ENCODE assay signal across 1 cellular context in genomic region chr20:62182469-62183425, GRCh38.
A peak's percentile ranks its signal among the peaks of the same experiment; 100 is the strongest.
TF ChIP-seq lines count a peak whose summit lies in the region.

A gene with protein sequence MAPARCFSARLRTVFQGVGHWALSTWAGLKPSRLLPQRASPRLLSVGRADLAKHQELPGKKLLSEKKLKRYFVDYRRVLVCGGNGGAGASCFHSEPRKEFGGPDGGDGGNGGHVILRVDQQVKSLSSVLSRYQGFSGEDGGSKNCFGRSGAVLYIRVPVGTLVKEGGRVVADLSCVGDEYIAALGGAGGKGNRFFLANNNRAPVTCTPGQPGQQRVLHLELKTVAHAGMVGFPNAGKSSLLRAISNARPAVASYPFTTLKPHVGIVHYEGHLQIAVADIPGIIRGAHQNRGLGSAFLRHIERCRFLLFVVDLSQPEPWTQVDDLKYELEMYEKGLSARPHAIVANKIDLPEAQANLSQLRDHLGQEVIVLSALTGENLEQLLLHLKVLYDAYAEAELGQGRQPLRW (plus strand): TSS chr20:62183028. CDS start chr20:62193421, 10,393 bp downstream.

TF ChIP-seq in WTC11, 78 proteins besides CTCF, POLR2A, EP300 and RAD21 (continued from another document):
- TF ChIP-seq AR (CRISPR knock-in tag; IDR thresholded peaks at IDR 0.05) (no peak), NFE2L1 (CRISPR knock-in tag; IDR thresholded peaks at IDR 0.05) (no peak), RORB (CRISPR knock-in tag; IDR thresholded peaks at IDR 0.05) (no peak), ZNF317 (CRISPR knock-in tag; IDR thresholded peaks at IDR 0.05; ENCODE audit: borderline replicate concordance, low read depth) (no peak), PREB (CRISPR knock-in tag; IDR thresholded peaks at IDR 0.05; ENCODE audit: borderline replicate concordance) (0 out of 2 replicates have a peak, but pooled peaks have one; percentile 44), NR1H2 (CRISPR knock-in tag; IDR thresholded peaks at IDR 0.05) (no peak), TCF7 (CRISPR knock-in tag; IDR thresholded peaks at IDR 0.05; ENCODE audit: low read depth) (no peak), FOXK1 (CRISPR knock-in tag; IDR thresholded peaks at IDR 0.05) (peak; percentile 85), ETV6 (CRISPR knock-in tag; IDR thresholded peaks at IDR 0.05) (peak; percentile 59; the same call in 1 of the 2 replicates), ZNF423 (CRISPR knock-in tag; IDR thresholded peaks at IDR 0.05) (no peak), ZBTB21 (CRISPR knock-in tag; IDR thresholded peaks at IDR 0.05; ENCODE audit: borderline replicate concordance) (peak; percentile 87), NFATC4 (CRISPR knock-in tag; IDR thresholded peaks at IDR 0.05) (no peak; the same call in 1 of the 2 replicates), HMGXB4 (CRISPR knock-in tag; IDR thresholded peaks at IDR 0.05) (peak; percentile 71), OVOL2 (CRISPR knock-in tag; IDR thresholded peaks at IDR 0.05; ENCODE audit: borderline replicate concordance) (no peak), SP1 (CRISPR knock-in tag; conservative IDR thresholded peaks at IDR 0.05) (peak; percentile 80; the same call in 1 of the 2 replicates), CBFB (CRISPR knock-in tag; IDR thresholded peaks at IDR 0.05; ENCODE audit: low read depth) (peak; percentile 97), MYBL2 (CRISPR knock-in tag; IDR thresholded peaks at IDR 0.05) (0 out of 2 replicates have a peak, but pooled peaks have one; percentile 35), ATF1 (CRISPR knock-in tag; IDR thresholded peaks at IDR 0.05) (peak; percentile 55; the same call in 1 of the 2 replicates), GTF2I (CRISPR knock-in tag; conservative IDR thresholded peaks at IDR 0.05) (no peak), FOXJ3 (CRISPR knock-in tag; IDR thresholded peaks at IDR 0.05; ENCODE audit: borderline replicate concordance) (peak; percentile 39; the same call in 1 of the 2 replicates), ZNF671 (CRISPR knock-in tag; IDR thresholded peaks at IDR 0.05) (no peak; the same call in 1 of the 2 replicates), JAZF1 (CRISPR knock-in tag; IDR thresholded peaks at IDR 0.05) (no peak), GABPB1 (CRISPR knock-in tag; IDR thresholded peaks at IDR 0.05) (peak; percentile 89), CREM (CRISPR knock-in tag; IDR thresholded peaks at IDR 0.05) (peak; percentile 98), E2F5 (CRISPR knock-in tag; IDR thresholded peaks at IDR 0.05) (peak; percentile 68; the same call in 1 of the 2 replicates), ZNF416 (CRISPR knock-in tag; IDR thresholded peaks at IDR 0.05) (peak; percentile 69; the same call in 1 of the 2 replicates), ERG (CRISPR knock-in tag; IDR thresholded peaks at IDR 0.05) (no peak), ZNF232 (CRISPR knock-in tag; IDR thresholded peaks at IDR 0.05) (peak; percentile 75; the same call in 1 of the 2 replicates), SMAD3 (CRISPR knock-in tag; IDR thresholded peaks at IDR 0.05; ENCODE audit: borderline replicate concordance) (no peak; the same call in 1 of the 2 replicates), ELF4 (CRISPR knock-in tag; IDR thresholded peaks at IDR 0.05; ENCODE audit: low read depth) (no peak), ZMAT4 (CRISPR knock-in tag; IDR thresholded peaks at IDR 0.05) (no peak)
- TF ChIP-seq, protein P1, sequence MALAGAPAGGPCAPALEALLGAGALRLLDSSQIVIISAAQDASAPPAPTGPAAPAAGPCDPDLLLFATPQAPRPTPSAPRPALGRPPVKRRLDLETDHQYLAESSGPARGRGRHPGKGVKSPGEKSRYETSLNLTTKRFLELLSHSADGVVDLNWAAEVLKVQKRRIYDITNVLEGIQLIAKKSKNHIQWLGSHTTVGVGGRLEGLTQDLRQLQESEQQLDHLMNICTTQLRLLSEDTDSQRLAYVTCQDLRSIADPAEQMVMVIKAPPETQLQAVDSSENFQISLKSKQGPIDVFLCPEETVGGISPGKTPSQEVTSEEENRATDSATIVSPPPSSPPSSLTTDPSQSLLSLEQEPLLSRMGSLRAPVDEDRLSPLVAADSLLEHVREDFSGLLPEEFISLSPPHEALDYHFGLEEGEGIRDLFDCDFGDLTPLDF (CRISPR knock-in tag; IDR thresholded peaks at IDR 0.05): peak; percentile 59; the same call in 1 of the 2 replicates
- TF ChIP-seq, protein P2, sequence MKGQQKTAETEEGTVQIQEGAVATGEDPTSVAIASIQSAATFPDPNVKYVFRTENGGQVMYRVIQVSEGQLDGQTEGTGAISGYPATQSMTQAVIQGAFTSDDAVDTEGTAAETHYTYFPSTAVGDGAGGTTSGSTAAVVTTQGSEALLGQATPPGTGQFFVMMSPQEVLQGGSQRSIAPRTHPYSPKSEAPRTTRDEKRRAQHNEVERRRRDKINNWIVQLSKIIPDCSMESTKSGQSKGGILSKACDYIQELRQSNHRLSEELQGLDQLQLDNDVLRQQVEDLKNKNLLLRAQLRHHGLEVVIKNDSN (CRISPR knock-in tag; IDR thresholded peaks at IDR 0.05): no peak
- TF ChIP-seq, protein P3, sequence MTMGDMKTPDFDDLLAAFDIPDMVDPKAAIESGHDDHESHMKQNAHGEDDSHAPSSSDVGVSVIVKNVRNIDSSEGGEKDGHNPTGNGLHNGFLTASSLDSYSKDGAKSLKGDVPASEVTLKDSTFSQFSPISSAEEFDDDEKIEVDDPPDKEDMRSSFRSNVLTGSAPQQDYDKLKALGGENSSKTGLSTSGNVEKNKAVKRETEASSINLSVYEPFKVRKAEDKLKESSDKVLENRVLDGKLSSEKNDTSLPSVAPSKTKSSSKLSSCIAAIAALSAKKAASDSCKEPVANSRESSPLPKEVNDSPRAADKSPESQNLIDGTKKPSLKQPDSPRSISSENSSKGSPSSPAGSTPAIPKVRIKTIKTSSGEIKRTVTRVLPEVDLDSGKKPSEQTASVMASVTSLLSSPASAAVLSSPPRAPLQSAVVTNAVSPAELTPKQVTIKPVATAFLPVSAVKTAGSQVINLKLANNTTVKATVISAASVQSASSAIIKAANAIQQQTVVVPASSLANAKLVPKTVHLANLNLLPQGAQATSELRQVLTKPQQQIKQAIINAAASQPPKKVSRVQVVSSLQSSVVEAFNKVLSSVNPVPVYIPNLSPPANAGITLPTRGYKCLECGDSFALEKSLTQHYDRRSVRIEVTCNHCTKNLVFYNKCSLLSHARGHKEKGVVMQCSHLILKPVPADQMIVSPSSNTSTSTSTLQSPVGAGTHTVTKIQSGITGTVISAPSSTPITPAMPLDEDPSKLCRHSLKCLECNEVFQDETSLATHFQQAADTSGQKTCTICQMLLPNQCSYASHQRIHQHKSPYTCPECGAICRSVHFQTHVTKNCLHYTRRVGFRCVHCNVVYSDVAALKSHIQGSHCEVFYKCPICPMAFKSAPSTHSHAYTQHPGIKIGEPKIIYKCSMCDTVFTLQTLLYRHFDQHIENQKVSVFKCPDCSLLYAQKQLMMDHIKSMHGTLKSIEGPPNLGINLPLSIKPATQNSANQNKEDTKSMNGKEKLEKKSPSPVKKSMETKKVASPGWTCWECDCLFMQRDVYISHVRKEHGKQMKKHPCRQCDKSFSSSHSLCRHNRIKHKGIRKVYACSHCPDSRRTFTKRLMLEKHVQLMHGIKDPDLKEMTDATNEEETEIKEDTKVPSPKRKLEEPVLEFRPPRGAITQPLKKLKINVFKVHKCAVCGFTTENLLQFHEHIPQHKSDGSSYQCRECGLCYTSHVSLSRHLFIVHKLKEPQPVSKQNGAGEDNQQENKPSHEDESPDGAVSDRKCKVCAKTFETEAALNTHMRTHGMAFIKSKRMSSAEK (CRISPR knock-in tag; IDR thresholded peaks at IDR 0.05; ENCODE audit: borderline replicate concordance): no peak
- TF ChIP-seq, protein P4, sequence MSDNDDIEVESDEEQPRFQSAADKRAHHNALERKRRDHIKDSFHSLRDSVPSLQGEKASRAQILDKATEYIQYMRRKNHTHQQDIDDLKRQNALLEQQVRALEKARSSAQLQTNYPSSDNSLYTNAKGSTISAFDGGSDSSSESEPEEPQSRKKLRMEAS (CRISPR knock-in tag; IDR thresholded peaks at IDR 0.05): peak; percentile 85
- TF ChIP-seq, protein P5, sequence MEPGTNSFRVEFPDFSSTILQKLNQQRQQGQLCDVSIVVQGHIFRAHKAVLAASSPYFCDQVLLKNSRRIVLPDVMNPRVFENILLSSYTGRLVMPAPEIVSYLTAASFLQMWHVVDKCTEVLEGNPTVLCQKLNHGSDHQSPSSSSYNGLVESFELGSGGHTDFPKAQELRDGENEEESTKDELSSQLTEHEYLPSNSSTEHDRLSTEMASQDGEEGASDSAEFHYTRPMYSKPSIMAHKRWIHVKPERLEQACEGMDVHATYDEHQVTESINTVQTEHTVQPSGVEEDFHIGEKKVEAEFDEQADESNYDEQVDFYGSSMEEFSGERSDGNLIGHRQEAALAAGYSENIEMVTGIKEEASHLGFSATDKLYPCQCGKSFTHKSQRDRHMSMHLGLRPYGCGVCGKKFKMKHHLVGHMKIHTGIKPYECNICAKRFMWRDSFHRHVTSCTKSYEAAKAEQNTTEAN (CRISPR knock-in tag; IDR thresholded peaks at IDR 0.05): 0 out of 2 replicates have a peak, but pooled peaks have one; percentile 42
- TF ChIP-seq, protein P6, sequence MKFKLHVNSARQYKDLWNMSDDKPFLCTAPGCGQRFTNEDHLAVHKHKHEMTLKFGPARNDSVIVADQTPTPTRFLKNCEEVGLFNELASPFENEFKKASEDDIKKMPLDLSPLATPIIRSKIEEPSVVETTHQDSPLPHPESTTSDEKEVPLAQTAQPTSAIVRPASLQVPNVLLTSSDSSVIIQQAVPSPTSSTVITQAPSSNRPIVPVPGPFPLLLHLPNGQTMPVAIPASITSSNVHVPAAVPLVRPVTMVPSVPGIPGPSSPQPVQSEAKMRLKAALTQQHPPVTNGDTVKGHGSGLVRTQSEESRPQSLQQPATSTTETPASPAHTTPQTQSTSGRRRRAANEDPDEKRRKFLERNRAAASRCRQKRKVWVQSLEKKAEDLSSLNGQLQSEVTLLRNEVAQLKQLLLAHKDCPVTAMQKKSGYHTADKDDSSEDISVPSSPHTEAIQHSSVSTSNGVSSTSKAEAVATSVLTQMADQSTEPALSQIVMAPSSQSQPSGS (CRISPR knock-in tag; IDR thresholded peaks at IDR 0.05; ENCODE audit: borderline replicate concordance, low read depth): no peak
